Comparison of ENCODE assay signal across 8 cellular contexts in the genomic region with DNA sequence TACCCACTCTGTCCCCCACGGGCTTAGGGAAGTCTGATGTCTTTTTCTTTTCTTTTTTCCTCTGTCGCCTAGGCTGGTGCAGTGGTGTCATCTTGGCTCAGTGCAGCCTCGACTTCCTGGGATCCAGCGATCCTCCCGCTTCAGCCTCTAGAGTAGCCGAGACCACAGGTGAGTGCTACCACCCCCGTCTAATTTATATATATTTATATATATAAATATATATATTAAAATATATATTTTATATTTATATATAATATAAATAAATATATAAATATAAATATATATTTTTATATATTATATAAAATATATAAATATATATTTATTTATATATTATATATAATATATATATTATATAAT. TPM values are rescaled to one million over a fixed set of nuclear protein-coding genes. Genes with fewer than 3 reads are reported as not detected.
DNase-seq lines count a peak whose midpoint lies in the region; ATAC-seq, FAIRE-seq and TF ChIP-seq lines count a peak whose summit lies in the region.

No MANE protein-coding gene starts in this region.

- H3K4me3 Mint-ChIP-seq in progenitor cell of endocrine pancreas (ENCODE audit: low read depth) = peak overlapping the region; percentile 74

- peak overlapping the region; percentile 12 for H3K27ac Mint-ChIP-seq in progenitor cell of endocrine pancreas

- POLR2A ChIA-PET in RWPE1 (lab: Yijun Ruan, JAX; ENCODE audit: low non-redundant PET) = no interaction called here

- WGBS in esophagus muscularis mucosa = 20% methylated on average over 7 of the region's 7 CpGs

- H3K27me3 Mint-ChIP-seq in progenitor cell of endocrine pancreas = peaks cover 78% of the 10 kb centered on the region

- H3K36me3 Mint-ChIP-seq in progenitor cell of endocrine pancreas (ENCODE audit: insufficient read depth) = no peaks in the 10 kb centered on the region

- CTCF ChIA-PET in RWPE1 (lab: Yijun Ruan, JAX) = interaction anchor here (0.6 to 2.3 kb wide), 4 partner anchors 22 to 150 kb away, joined by 3 to 11 read pairs (median 4); no protein-coding TSS in a partner anchor

- TF ChIP-seq EP300 in esophagus muscularis mucosa (IDR thresholded peaks at IDR 0.05) = no peak

- no peaks in the 10 kb centered on the region for H3K36me3 ChIP-seq in GM06990 (ENCODE audit: control insufficient read depth, insufficient read depth, low read length)
- H3K36me3 ChIP-seq in esophagus muscularis mucosa = no peaks in the 10 kb centered on the region

- TF ChIP-seq CTCF in GM06990 (IDR thresholded peaks at IDR 0.05; ENCODE audit: insufficient read depth, low read length, poor library complexity, severe bottlenecking) = no peak
- no peak for TF ChIP-seq CTCF in RWPE1 (conservative IDR thresholded peaks at IDR 0.05; ENCODE audit: low read depth)
- TF ChIP-seq CTCF in esophagus muscularis mucosa (IDR thresholded peaks at IDR 0.05) = no peak
- TF ChIP-seq CTCF in progenitor cell of endocrine pancreas (IDR thresholded peaks at IDR 0.05; ENCODE audit: unreplicated experiment) = no peak

- H3K9me3 Mint-ChIP-seq in progenitor cell of endocrine pancreas (ENCODE audit: low read depth) = no peaks in the 10 kb centered on the region

- peak overlapping the region; percentile 65 for H3K4me3 ChIP-seq in GM06990 (replicated peaks; ENCODE audit: low read depth, low read length)
- H3K4me3 ChIP-seq in esophagus muscularis mucosa = peak overlapping the region; percentile 57 to 69 (median 61)

- no peak for DNase-seq in GM06990 (ENCODE audit: extremely low read depth, insufficient read length)
- no peak for DNase-seq in RWPE1 (ENCODE audit: low spot score)
- DNase-seq in esophagus muscularis mucosa (ENCODE audit: extremely low spot score) = no peak
- no peak for DNase-seq in progenitor cell of endocrine pancreas (ENCODE audit: low spot score, unreplicated experiment)
- no peak for DNase-seq in H54 (ENCODE audit: insufficient read length, low spot score)
- no peak for DNase-seq in activated CD4-positive, alpha-beta T cell treated with anti-CD3 and anti-CD28 coated beads for 1 hour

- peaks cover 11% of the 10 kb centered on the region for H3K4me1 Mint-ChIP-seq in progenitor cell of endocrine pancreas (ENCODE audit: low read depth)

- TF ChIP-seq POLR2A in esophagus muscularis mucosa (IDR thresholded peaks at IDR 0.05; ENCODE audit: low read depth) (no peak), H54 (IDR thresholded peaks at IDR 0.05; ENCODE audit: low read depth, low read length) (no peak)

- ATAC-seq in HG02623 (IDR thresholded peaks at IDR 0.05; ENCODE audit: unreplicated experiment) = no peak
- ATAC-seq in HG02970 (IDR thresholded peaks at IDR 0.05; ENCODE audit: low FRiP score, unreplicated experiment) = no peak

- no peak for FAIRE-seq in H54 (lab: Jason Lieb, UNC)

- H3K4me1 ChIP-seq in esophagus muscularis mucosa = peaks cover 15 to 43% (median 39%) of the 10 kb centered on the region in 4 donors

- H3K27me3 ChIP-seq in GM06990 (replicated peaks; ENCODE audit: control insufficient read depth, insufficient read depth, low read length) (no peaks in the 10 kb centered on the region), esophagus muscularis mucosa (peaks cover 0 to 53% (median 24%) of the 10 kb centered on the region in 4 donors)

- intact Hi-C loops in esophagus muscularis mucosa (cut with DNase I) = loop anchor here (10.0 kb wide), 1 partner anchor 139 kb away; no protein-coding TSS in a partner anchor

- H3K27ac ChIP-seq in RWPE1 = peak overlapping the region; percentile 97
- peak overlapping the region; percentile 84 to 93 (median 86) for H3K27ac ChIP-seq in esophagus muscularis mucosa (replicated peaks in 1 of 4)

- H3K9me3 ChIP-seq in esophagus muscularis mucosa = no peaks in the 10 kb centered on the region

RNA-seq across cellular contexts. Expression of a gene that starts 3.3 kb away (rescaled TPM):
- total RNA-seq in esophagus muscularis mucosa (1 to 10 TPM; 1.5 to 4.2 (median 2.0) TPM), progenitor cell of endocrine pancreas (0.87 and 0.93 TPM in 2 replicates)
